15 cellular contexts compared by ENCODE assay signal in the genomic region with DNA sequence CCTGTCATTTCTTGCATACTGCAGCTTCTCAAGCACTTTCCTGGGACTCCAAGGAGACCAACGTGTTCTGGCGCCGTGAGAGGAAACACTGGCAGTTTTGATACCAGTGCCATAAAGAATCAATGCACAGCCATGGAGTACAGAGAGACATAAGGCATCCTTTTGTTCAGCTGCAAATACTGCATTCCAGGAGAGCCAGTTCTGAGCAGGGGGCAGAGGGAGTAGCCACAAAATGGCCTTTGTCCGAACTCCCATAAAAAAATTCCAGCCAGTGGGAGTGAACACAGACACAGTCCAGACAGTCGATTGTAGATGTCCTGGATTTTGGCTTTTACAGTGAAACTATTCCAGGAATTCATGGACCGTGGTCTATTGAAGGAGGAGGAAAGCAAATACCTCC. TPM values are rescaled to one million over a fixed set of nuclear protein-coding genes. Genes with fewer than 3 reads are reported as not detected.
DNase-seq lines count a peak whose midpoint lies in the region; ATAC-seq, FAIRE-seq and TF ChIP-seq lines count a peak whose summit lies in the region.
"Had no signal": no experiment of that assay in that cellular context is flagged by ENCODE, and none has a peak within 500 bp of the region (broad histone marks: within the 10 kb centered on the region; RNA-seq: fewer than 3 reads in every experiment).

No MANE protein-coding gene starts in this region.

- H3K27me3 ChIP-seq in heart left ventricle (no peaks in the 10 kb centered on the region), left ventricle myocardium inferior (ENCODE audit: low read depth) (no peaks in the 10 kb centered on the region), dorsolateral prefrontal cortex (no peaks in the 10 kb centered on the region)

- H3K27me3 Mint-ChIP-seq in T-helper 17 cell: peaks cover 50% of the 10 kb centered on the region

- peak in 3 of 4 donors; percentile 24 to 60 (median 43) for ATAC-seq in heart left ventricle
- no peak for ATAC-seq in T-helper 17 cell

- DNase-seq in heart left ventricle: no peak
- no peak for DNase-seq in left ventricle myocardium inferior
- DNase-seq in dorsolateral prefrontal cortex: peak in 4 of 10 donors; percentile 47 to 65 (median 56)
- peak; percentile 14 for DNase-seq in middle frontal gyrus (ENCODE audit: extremely low spot score, low spot score)
- DNase-seq in D721Med (ENCODE audit: insufficient read length, low spot score): no peak
- DNase-seq in NCI-H82 (lab: John Stamatoyannopoulos, UW): no peak
- no peak for DNase-seq in HK-2 (ENCODE audit: unreplicated experiment)
- no peak for DNase-seq in T-helper 17 cell
- DNase-seq: activated CD4-positive, alpha-beta T cell treated with anti-CD3 and anti-CD28 coated beads for 48 hours; MM.1S; OCI-M1; stimulated activated CD4-positive, alpha-beta T cell treated with anti-CD3 and anti-CD28 coated beads, Interleukin-4, amount 100 ng/mL, for 24 hours had no signal

- H3K4me1 ChIP-seq in heart left ventricle (no peaks in the 10 kb centered on the region), left ventricle myocardium inferior (no peaks in the 10 kb centered on the region)

- intact Hi-C loops in heart left ventricle (cut with DNase I): no loop called here
- intact Hi-C loops in left ventricle myocardium inferior (cut with micrococcal nuclease): no loop called here
- intact Hi-C loops in dorsolateral prefrontal cortex (cut with DNase I): loop anchor here (2.0 to 5.0 kb wide), 3 partner anchors 65 to 117 kb away; no protein-coding TSS in a partner anchor

- no peaks in the 10 kb centered on the region for H3K4me1 Mint-ChIP-seq in T-helper 17 cell

- H3K36me3 ChIP-seq in heart left ventricle (no peaks in the 10 kb centered on the region), left ventricle myocardium inferior (no peaks in the 10 kb centered on the region)

- no peak overlapping the region for H3K4me3 Mint-ChIP-seq in T-helper 17 cell

- no peak overlapping the region for H3K27ac Mint-ChIP-seq in T-helper 17 cell

- WGBS in heart left ventricle, 4 donors: 54 to 57% (median 55%) methylated on average over 6 of the region's 6 CpGs

- no peak for TF ChIP-seq POLR2A in heart left ventricle (IDR thresholded peaks at IDR 0.05)

- H3K4me3 ChIP-seq in heart left ventricle (peak overlapping the region in 2 of 12 donors; percentile 14 to 21), left ventricle myocardium inferior (no peak overlapping the region), dorsolateral prefrontal cortex (peak overlapping the region in 35 of 59 donors; percentile 3 to 55 (median 29))

- peak overlapping the region in 1 of 12 donors; percentile 18 for H3K27ac ChIP-seq in heart left ventricle
- no peak overlapping the region for H3K27ac ChIP-seq in left ventricle myocardium inferior (replicated peaks)
- H3K27ac ChIP-seq in dorsolateral prefrontal cortex: peak overlapping the region; percentile 14 to 93 (median 83)

- H3K9me3 ChIP-seq in heart left ventricle: no peaks in the 10 kb centered on the region
- H3K9me3 ChIP-seq in left ventricle myocardium inferior (replicated peaks): no peaks in the 10 kb centered on the region
- no peaks in the 10 kb centered on the region for H3K9me3 ChIP-seq in T-helper 17 cell (ENCODE audit: control insufficient read depth, low read length, poor library complexity, severe bottlenecking)

- no peak for TF ChIP-seq CTCF in heart left ventricle (IDR thresholded peaks at IDR 0.05)
- TF ChIP-seq CTCF in left ventricle myocardium inferior (IDR thresholded peaks at IDR 0.05; ENCODE audit: borderline replicate concordance): no peak
- peak in 4 of 56 donors; percentile 1 to 12 (median 6) for TF ChIP-seq CTCF in dorsolateral prefrontal cortex (IDR thresholded peaks at IDR 0.05 in 54 of 56, conservative IDR thresholded peaks at IDR 0.05 in 2 of 56; ENCODE audit: low read depth in 1 of 56, partially characterized antibody in 56 of 56)
- TF ChIP-seq CTCF in D721Med (IDR thresholded peaks at IDR 0.05; ENCODE audit: insufficient read depth, missing control alignments): no peak

- no peak for FAIRE-seq in D721Med (lab: Jason Lieb, UNC)
- FAIRE-seq: bronchial epithelial cell, keratinocyte had no signal

- H3K36me3 Mint-ChIP-seq in T-helper 17 cell (ENCODE audit: low read depth): no peaks in the 10 kb centered on the region

RNA-seq across cellular contexts. Expression of a gene that starts 36.2 kb away (rescaled TPM):
- 1 to 10 TPM in 1 of 9 donors, under 1 TPM in 5, not detected in 3; 0.32 to 1.0 (median 0.71) TPM for total RNA-seq in heart left ventricle
- under 1 TPM; 0.06 to 0.30 TPM for polyA plus RNA-seq in heart left ventricle
- total RNA-seq in left ventricle myocardium inferior: 0.49 TPM
- total RNA-seq in dorsolateral prefrontal cortex: 1 to 10 TPM in 112 of 120 experiments, under 1 TPM in 4, not detected in 4; 0.44 to 7.4 (median 2.7) TPM
- total RNA-seq in T-helper 17 cell: not detected
- total RNA-seq: A673, bronchial epithelial cell had no signal

Comparison
In these comparisons a context has a peak if more than half of its experiments do, and no peak if none do; other contexts are left out.
1. intact Hi-C loops: an anchor here in dorsolateral prefrontal cortex (2.0 to 5.0 kb wide); none called in heart left ventricle and left ventricle myocardium inferior.